28 cellular contexts compared by ENCODE assay signal in genomic region chr10:127470911-127471310, GRCh38.
"Had no signal": no experiment of that assay in that cellular context is flagged by ENCODE, and none has a peak within 500 bp of the region (broad histone marks: within the 10 kb centered on the region; RNA-seq: fewer than 3 reads in every experiment).

No MANE protein-coding gene starts in this region.

- H3K27me3 ChIP-seq: left lung, pancreas, right lobe of liver, transverse colon, upper lobe of left lung, vagina had no signal

- ATAC-seq: left colon; left lung; mucosa of descending colon; naive thymus-derived CD4-positive, alpha-beta T cell; pancreas; right lobe of liver; stimulated activated memory B cell treated with anti-CD40 and anti-IgM and Interleukin-4, amounts not matched to agents 10 μg/mL and 1 μg/mL and 100 μg/mL, for 72 hours; stimulated activated naive CD8-positive, alpha-beta T cell treated with anti-CD3 and anti-CD28 coated beads, Interleukin-15, amount 100 ng/mL, for 72 hours had no signal

- DNase-seq: hypothalamus; immature natural killer cell; kidney; left colon; left lung; mesendoderm; midbrain; mucosa of descending colon; naive thymus-derived CD4-positive, alpha-beta T cell; nucleus accumbens; pancreas; posterior cingulate gyrus; right lobe of liver; stimulated activated CD4-positive, alpha-beta T cell treated with anti-CD3 and anti-CD28 coated beads, Interleukin-1b, Interleukin-23, amount 100 ng/mL, for 48 hours; stimulated activated CD4-positive, alpha-beta T cell treated with anti-CD3 and anti-CD28 coated beads, Interleukin-2, amount 100 ng/mL, for 48 hours; stimulated activated CD4-positive, alpha-beta T cell treated with anti-CD3 and anti-CD28 coated beads, Interleukin-4, amount 100 ng/mL, for 4 hours; stimulated activated CD8-positive, alpha-beta memory T cell treated with anti-CD3 and anti-CD28 coated beads, Interleukin-4, amount 100 ng/mL, for 48 hours; stimulated activated naive CD4-positive, alpha-beta T cell treated with Interleukin-2 at 50 U/mL for 16 hours; stimulated activated naive CD8-positive, alpha-beta T cell treated with anti-CD3 and anti-CD28 coated beads, Interleukin-15, amount 100 ng/mL, for 72 hours; substantia nigra; transverse colon; upper lobe of left lung had no signal

- H3K4me3 ChIP-seq: left lung, lung, mucosa of descending colon, pancreas, prostate gland, right lobe of liver, smooth muscle cell, transverse colon, upper lobe of left lung, vagina had no signal

- H3K36me3 ChIP-seq: left lung, pancreas, prostate gland, right lobe of liver, transverse colon, upper lobe of left lung, vagina had no signal

- H3K4me1 ChIP-seq: left lung, pancreas, prostate gland, right lobe of liver, transverse colon, upper lobe of left lung, vagina had no signal

- H3K9me3 ChIP-seq: left lung, mucosa of descending colon, pancreas, prostate gland, right lobe of liver, transverse colon, upper lobe of left lung, vagina had no signal

- H3K27ac ChIP-seq: left lung, pancreas, prostate gland, right lobe of liver, transverse colon, upper lobe of left lung, vagina had no signal

- FAIRE-seq: islet of Langerhans, kidney, pancreas had no signal

- H3K4me2 ChIP-seq: smooth muscle cell had no signal
